Comparison of ENCODE assay signal across 18 cellular contexts in the genomic region with DNA sequence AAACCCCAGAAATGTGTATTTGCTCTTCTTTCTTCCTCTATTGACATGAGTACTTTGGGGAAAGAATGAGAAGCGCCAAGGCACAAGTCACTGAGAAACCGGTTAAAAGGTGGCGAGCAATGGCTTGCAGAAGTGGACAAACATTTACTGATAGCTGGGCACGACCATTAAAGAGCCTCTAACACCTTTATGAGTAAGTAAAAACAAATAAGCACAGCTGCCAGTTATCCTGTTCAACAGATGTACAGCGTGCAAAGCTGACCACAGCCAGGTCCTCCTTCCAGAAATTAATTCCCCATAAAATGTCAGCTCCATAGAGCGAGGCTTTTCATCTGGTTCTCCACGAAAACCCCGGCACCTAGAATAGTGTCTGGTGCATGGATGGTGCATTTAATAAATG.
A peak's percentile ranks its signal among the peaks of the same experiment; 100 is the strongest.
DNase-seq lines count a peak whose midpoint lies in the region; ATAC-seq and TF ChIP-seq lines count a peak whose summit lies in the region.
"Had no signal": no experiment of that assay in that cellular context is flagged by ENCODE, and none has a peak within 500 bp of the region (broad histone marks: within the 10 kb centered on the region; RNA-seq: fewer than 3 reads in every experiment).

No MANE protein-coding gene starts in this region.

- no peaks in the 10 kb centered on the region for H3K27me3 ChIP-seq in rectal smooth muscle tissue (ENCODE audit: control insufficient read depth, insufficient read depth, low read length)
- H3K27me3 ChIP-seq: BLaER1 treated with 17β-estradiol and CSF1 and Interleukin-3, amounts not matched to agents 10 nM and 100 nM; cardiac muscle cell had no signal

- peaks cover 47% of the 10 kb centered on the region for H3K4me1 Mint-ChIP-seq in chondrocyte (ENCODE audit: low read depth)

- H3K4me3 ChIP-seq in rectal smooth muscle tissue (ENCODE audit: low read length), result no peak overlapping the region
- H3K4me3 ChIP-seq: BLaER1 treated with 17β-estradiol and CSF1 and Interleukin-3, amounts not matched to agents 10 nM and 100 nM; cardiac muscle cell had no signal

- ATAC-seq in HG02588 (IDR thresholded peaks at IDR 0.05; ENCODE audit: unreplicated experiment), result no peak
- ATAC-seq in GM19452 (IDR thresholded peaks at IDR 0.05; ENCODE audit: unreplicated experiment), result no peak
- no peak for ATAC-seq in HG02798 (IDR thresholded peaks at IDR 0.05; ENCODE audit: poor library complexity, unreplicated experiment)
- ATAC-seq in HG03175 (IDR thresholded peaks at IDR 0.05; ENCODE audit: unreplicated experiment), result no peak
- ATAC-seq: activated naive CD4-positive, alpha-beta T cell treated with anti-CD3 and anti-CD28 coated beads, Interleukin-2, amount 50 U/mL, for 72 hours; T-cell had no signal

- no peak for TF ChIP-seq CTCF in chondrocyte (IDR thresholded peaks at IDR 0.05)

- H3K36me3 ChIP-seq in rectal smooth muscle tissue (ENCODE audit: control insufficient read depth, insufficient read depth, low read length), result peaks cover 2% of the 10 kb centered on the region
- H3K36me3 ChIP-seq: cardiac muscle cell had no signal

- H3K9ac ChIP-seq in rectal smooth muscle tissue (ENCODE audit: low read length), result no peak overlapping the region
- H3K9ac ChIP-seq: BLaER1 treated with 17β-estradiol and CSF1 and Interleukin-3, amounts not matched to agents 10 nM and 100 nM; parathyroid adenoma had no signal

- H3K27ac ChIP-seq in rectal smooth muscle tissue (ENCODE audit: low read depth, low read length), result peak overlapping the region; percentile 79
- H3K27ac ChIP-seq: BLaER1 treated with 17β-estradiol and CSF1 and Interleukin-3, amounts not matched to agents 10 nM and 100 nM; cardiac muscle cell; parathyroid adenoma had no signal

- no peaks in the 10 kb centered on the region for H3K27me3 Mint-ChIP-seq in chondrocyte (ENCODE audit: low read depth)
- H3K27me3 Mint-ChIP-seq: T-cell had no signal

- no peaks in the 10 kb centered on the region for H3K9me3 Mint-ChIP-seq in chondrocyte (ENCODE audit: low read depth)
- H3K9me3 Mint-ChIP-seq: activated naive CD4-positive, alpha-beta T cell treated with anti-CD3 and anti-CD28 coated beads, Interleukin-2, amount 50 U/mL, for 72 hours; mesothelial cell of epicardium; T-cell had no signal

- DNase-seq in DMS153 treated with DMSO at 0.1 percent for 48 hours (lab: John Stamatoyannopoulos, UW; ENCODE audit: unreplicated experiment), result peak; percentile 73
- peak; percentile 90 for DNase-seq in NCI-H1092 treated with DMSO at 0.1 percent for 48 hours (lab: John Stamatoyannopoulos, UW)
- no peak for DNase-seq in chondrocyte (ENCODE audit: low spot score)
- DNase-seq: activated CD4-positive, CD25-positive, alpha-beta regulatory T cell; MM.1S; NCI-H2227 treated with DMSO at 0.1 percent for 48 hours; stimulated activated CD4-positive, alpha-beta T cell treated with anti-CD3 and anti-CD28 coated beads, Interleukin-15, amount 100 ng/mL, for 24 hours; T-cell had no signal

- H3K36me3 Mint-ChIP-seq in chondrocyte (ENCODE audit: low read depth), result peaks cover 8% of the 10 kb centered on the region

- H3K27ac Mint-ChIP-seq in chondrocyte (ENCODE audit: unreplicated experiment), result peak overlapping the region; percentile 27
- H3K27ac Mint-ChIP-seq: mesothelial cell of epicardium had no signal

- H3K4me1 ChIP-seq in rectal smooth muscle tissue (ENCODE audit: control insufficient read depth, insufficient read depth, low read length), result peaks cover 63% of the 10 kb centered on the region
- H3K4me1 ChIP-seq: parathyroid adenoma had no signal

- no peak overlapping the region for H3K4me3 Mint-ChIP-seq in chondrocyte (ENCODE audit: unreplicated experiment)
- H3K4me3 Mint-ChIP-seq: mesothelial cell of epicardium, T-cell had no signal
